ENCODE assay signal across 17 cellular contexts in genomic region chr18:22102948-22103663, GRCh38.
DNase-seq lines count a peak whose midpoint lies in the region; ATAC-seq and TF ChIP-seq lines count a peak whose summit lies in the region.
"Had no signal": no experiment of that assay in that cellular context is flagged by ENCODE, and none has a peak within 500 bp of the region (broad histone marks: within the 10 kb centered on the region; RNA-seq: fewer than 3 reads in every experiment).

No MANE protein-coding gene starts in this region.

- no peak overlapping the region for H3K27ac ChIP-seq in right atrium auricular region
- H3K27ac ChIP-seq: A549, uterus had no signal

- no peaks in the 10 kb centered on the region for H3K27me3 ChIP-seq in right atrium auricular region
- H3K27me3 ChIP-seq: uterus had no signal

- no peaks in the 10 kb centered on the region for H3K9me3 ChIP-seq in right atrium auricular region
- H3K9me3 ChIP-seq: A549, uterus had no signal

- peak; percentile 24 for ATAC-seq in left ventricle myocardium superior
- ATAC-seq: A549 had no signal

- H3K4me3 ChIP-seq in right atrium auricular region (no peak overlapping the region), choroid plexus epithelial cell (ENCODE audit: low read depth, low read length) (no peak overlapping the region)
- H3K4me3 ChIP-seq: A549, uterus had no signal

- intact Hi-C loops in left ventricle myocardium superior (cut with micrococcal nuclease): no loop called here

- TF ChIP-seq CTCF in right atrium auricular region (IDR thresholded peaks at IDR 0.05): no peak
- no peak for TF ChIP-seq CTCF in choroid plexus epithelial cell (conservative IDR thresholded peaks at IDR 0.05; ENCODE audit: low read depth, low read length)

- H3K36me3 ChIP-seq in right atrium auricular region: no peaks in the 10 kb centered on the region
- H3K36me3 ChIP-seq: uterus had no signal

- H3K4me1 ChIP-seq in right atrium auricular region: no peaks in the 10 kb centered on the region
- H3K4me1 ChIP-seq: A549, uterus had no signal

- DNase-seq in left ventricle myocardium superior: no peak
- DNase-seq in right atrium auricular region (ENCODE audit: low spot score): no peak
- peak; percentile 86 for DNase-seq in NOMO-1 treated with dmso at 0.1 percent for 144 hours (lab: John Stamatoyannopoulos, UW; ENCODE audit: unreplicated experiment)
- DNase-seq in choroid plexus epithelial cell (ENCODE audit: low read depth): peak; percentile 6
- peak; percentile 79 for DNase-seq in pulmonary artery endothelial cell (ENCODE audit: low read depth, low spot score)
- DNase-seq in effector CD4-positive, alpha-beta T cell: no peak
- no peak for DNase-seq in stimulated activated CD4-positive, alpha-beta T cell treated with anti-CD3 and anti-CD28 coated beads, Interleukin-1b, Interleukin-23, amount 100 ng/mL, for 48 hours
- no peak for DNase-seq in GM19240 (ENCODE audit: insufficient read length, low spot score)
- DNase-seq: activated effector memory CD4-positive, alpha-beta T cell treated with anti-CD3 and anti-CD28 coated beads, Interleukin-2, amount 50 U/mL, for 16 hours; anterior cingulate cortex; foreskin fibroblast; GOT3; mammary epithelial cell; MM.1S; NCI-H526 treated with DMSO at 0.1 percent for 48 hours had no signal

Comparison
In these comparisons a context has a peak if more than half of its experiments do, and no peak if none do; other contexts are left out.
1. DNase-seq: peak in NOMO-1 treated with dmso at 0.1 percent for 144 hours (single experiment), choroid plexus epithelial cell (single experiment) and pulmonary artery endothelial cell (single experiment); none in left ventricle myocardium superior (single experiment), right atrium auricular region (single experiment), effector CD4-positive, alpha-beta T cell (single experiment), stimulated activated CD4-positive, alpha-beta T cell treated with anti-CD3 and anti-CD28 coated beads, Interleukin-1b, Interleukin-23, amount 100 ng/mL, for 48 hours (single experiment) and GM19240 (single experiment).